ENCODE assay signal across 1 cellular context in the genomic region with DNA sequence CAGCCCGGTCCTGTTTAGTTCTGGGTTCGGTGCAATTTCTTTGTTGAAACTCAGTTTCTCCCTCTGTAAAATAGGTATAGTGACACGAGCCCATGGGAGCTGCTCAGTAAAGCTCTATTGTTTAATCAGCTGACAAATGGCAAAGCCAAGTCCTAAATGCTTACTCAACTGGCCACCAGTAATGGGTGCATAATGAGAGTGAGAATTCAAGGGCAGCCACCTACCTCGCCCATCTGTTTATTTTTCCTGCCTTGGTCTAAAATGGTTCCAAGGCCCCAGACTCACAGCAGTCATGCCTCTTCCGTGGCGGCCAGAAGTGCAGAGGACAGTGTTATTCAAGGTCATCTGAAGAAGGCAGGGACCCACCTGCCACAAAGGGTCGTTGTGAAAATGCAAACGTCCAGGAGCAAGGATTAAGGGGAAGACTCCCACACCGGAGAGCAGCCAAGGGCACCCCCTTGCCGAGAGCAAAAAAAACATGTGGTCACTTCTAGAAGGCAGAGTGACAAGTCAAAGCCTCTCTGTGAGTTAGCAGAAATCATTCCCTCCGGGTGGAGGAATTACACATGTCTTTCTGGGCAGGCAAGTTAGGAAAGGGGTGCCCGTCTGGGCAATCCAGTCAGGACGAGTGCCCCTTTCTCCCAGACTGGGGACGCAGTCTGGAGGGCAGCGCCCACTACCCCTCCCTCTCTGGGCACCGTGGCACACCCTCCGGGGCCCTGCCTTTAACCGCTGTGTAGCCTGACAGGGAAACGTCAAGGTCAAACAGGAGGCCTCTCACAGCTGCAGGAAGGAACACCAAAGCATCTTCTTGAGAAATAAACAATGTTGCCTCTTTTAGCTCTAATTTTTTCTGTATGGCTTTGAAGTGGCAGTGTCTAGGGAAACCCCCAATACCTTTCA.
TF ChIP-seq lines count a peak whose summit lies in the region.

No MANE protein-coding gene starts in this region.

TF ChIP-seq in HepG2, 621 proteins besides CTCF, POLR2A, EP300 and RAD21 (continued from another document):
- TF ChIP-seq, protein P1, sequence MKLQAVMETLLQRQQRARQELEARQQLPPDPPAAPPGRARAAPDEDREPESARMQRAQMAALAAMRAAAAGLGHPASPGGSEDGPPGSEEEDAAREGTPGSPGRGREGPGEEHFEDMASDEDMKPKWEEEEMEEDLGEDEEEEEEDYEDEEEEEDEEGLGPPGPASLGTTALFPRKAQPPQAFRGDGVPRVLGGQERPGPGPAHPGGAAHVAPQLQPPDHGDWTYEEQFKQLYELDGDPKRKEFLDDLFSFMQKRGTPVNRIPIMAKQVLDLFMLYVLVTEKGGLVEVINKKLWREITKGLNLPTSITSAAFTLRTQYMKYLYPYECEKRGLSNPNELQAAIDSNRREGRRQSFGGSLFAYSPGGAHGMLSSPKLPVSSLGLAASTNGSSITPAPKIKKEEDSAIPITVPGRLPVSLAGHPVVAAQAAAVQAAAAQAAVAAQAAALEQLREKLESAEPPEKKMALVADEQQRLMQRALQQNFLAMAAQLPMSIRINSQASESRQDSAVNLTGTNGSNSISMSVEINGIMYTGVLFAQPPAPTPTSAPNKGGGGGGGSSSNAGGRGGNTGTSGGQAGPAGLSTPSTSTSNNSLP (IDR thresholded peaks at IDR 0.05; ENCODE audit: low read depth, low read length), result no peak
- TF ChIP-seq, protein P2, sequence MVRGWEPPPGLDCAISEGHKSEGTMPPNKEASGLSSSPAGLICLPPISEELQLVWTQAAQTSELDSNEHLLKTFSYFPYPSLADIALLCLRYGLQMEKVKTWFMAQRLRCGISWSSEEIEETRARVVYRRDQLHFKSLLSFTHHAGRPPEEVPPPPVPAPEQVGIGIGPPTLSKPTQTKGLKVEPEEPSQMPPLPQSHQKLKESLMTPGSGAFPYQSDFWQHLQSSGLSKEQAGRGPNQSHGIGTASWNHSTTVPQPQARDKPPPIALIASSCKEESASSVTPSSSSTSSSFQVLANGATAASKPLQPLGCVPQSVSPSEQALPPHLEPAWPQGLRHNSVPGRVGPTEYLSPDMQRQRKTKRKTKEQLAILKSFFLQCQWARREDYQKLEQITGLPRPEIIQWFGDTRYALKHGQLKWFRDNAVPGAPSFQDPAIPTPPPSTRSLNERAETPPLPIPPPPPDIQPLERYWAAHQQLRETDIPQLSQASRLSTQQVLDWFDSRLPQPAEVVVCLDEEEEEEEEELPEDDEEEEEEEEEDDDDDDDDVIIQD (CRISPR knock-in tag; IDR thresholded peaks at IDR 0.05; ENCODE audit: low read depth), result no peak
- TF ChIP-seq, protein P3, sequence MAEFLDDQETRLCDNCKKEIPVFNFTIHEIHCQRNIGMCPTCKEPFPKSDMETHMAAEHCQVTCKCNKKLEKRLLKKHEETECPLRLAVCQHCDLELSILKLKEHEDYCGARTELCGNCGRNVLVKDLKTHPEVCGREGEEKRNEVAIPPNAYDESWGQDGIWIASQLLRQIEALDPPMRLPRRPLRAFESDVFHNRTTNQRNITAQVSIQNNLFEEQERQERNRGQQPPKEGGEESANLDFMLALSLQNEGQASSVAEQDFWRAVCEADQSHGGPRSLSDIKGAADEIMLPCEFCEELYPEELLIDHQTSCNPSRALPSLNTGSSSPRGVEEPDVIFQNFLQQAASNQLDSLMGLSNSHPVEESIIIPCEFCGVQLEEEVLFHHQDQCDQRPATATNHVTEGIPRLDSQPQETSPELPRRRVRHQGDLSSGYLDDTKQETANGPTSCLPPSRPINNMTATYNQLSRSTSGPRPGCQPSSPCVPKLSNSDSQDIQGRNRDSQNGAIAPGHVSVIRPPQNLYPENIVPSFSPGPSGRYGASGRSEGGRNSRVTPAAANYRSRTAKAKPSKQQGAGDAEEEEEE (CRISPR knock-in tag; IDR thresholded peaks at IDR 0.05; ENCODE audit: borderline replicate concordance), result no peak
- TF ChIP-seq MXD4 (CRISPR knock-in tag; IDR thresholded peaks at IDR 0.05), result 0 out of 2 replicates have a peak, but pooled peaks have one; percentile 26
- TF ChIP-seq ZNF629 (CRISPR knock-in tag; conservative IDR thresholded peaks at IDR 0.05), result peak; percentile 97
- peak; percentile 14; the same call in 1 of the 2 replicates for TF ChIP-seq MYC (CRISPR knock-in tag; IDR thresholded peaks at IDR 0.05; ENCODE audit: borderline replicate concordance)
- TF ChIP-seq RARA (CRISPR knock-in tag; IDR thresholded peaks at IDR 0.05), result peak; percentile 28
- peak; percentile 60; the same call in 1 of the 2 replicates for TF ChIP-seq ZNF292 (CRISPR knock-in tag; IDR thresholded peaks at IDR 0.05; ENCODE audit: borderline replicate concordance, low read depth)
- TF ChIP-seq, protein P4, sequence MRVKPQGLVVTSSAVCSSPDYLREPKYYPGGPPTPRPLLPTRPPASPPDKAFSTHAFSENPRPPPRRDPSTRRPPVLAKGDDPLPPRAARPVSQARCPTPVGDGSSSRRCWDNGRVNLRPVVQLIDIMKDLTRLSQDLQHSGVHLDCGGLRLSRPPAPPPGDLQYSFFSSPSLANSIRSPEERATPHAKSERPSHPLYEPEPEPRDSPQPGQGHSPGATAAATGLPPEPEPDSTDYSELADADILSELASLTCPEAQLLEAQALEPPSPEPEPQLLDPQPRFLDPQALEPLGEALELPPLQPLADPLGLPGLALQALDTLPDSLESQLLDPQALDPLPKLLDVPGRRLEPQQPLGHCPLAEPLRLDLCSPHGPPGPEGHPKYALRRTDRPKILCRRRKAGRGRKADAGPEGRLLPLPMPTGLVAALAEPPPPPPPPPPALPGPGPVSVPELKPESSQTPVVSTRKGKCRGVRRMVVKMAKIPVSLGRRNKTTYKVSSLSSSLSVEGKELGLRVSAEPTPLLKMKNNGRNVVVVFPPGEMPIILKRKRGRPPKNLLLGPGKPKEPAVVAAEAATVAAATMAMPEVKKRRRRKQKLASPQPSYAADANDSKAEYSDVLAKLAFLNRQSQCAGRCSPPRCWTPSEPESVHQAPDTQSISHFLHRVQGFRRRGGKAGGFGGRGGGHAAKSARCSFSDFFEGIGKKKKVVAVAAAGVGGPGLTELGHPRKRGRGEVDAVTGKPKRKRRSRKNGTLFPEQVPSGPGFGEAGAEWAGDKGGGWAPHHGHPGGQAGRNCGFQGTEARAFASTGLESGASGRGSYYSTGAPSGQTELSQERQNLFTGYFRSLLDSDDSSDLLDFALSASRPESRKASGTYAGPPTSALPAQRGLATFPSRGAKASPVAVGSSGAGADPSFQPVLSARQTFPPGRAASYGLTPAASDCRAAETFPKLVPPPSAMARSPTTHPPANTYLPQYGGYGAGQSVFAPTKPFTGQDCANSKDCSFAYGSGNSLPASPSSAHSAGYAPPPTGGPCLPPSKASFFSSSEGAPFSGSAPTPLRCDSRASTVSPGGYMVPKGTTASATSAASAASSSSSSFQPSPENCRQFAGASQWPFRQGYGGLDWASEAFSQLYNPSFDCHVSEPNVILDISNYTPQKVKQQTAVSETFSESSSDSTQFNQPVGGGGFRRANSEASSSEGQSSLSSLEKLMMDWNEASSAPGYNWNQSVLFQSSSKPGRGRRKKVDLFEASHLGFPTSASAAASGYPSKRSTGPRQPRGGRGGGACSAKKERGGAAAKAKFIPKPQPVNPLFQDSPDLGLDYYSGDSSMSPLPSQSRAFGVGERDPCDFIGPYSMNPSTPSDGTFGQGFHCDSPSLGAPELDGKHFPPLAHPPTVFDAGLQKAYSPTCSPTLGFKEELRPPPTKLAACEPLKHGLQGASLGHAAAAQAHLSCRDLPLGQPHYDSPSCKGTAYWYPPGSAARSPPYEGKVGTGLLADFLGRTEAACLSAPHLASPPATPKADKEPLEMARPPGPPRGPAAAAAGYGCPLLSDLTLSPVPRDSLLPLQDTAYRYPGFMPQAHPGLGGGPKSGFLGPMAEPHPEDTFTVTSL (CRISPR knock-in tag; IDR thresholded peaks at IDR 0.05; ENCODE audit: borderline replicate concordance), result peak; percentile 50; the same call in 1 of the 2 replicates
- 0 out of 2 replicates have a peak, but pooled peaks have one; percentile 20 for TF ChIP-seq ELF3 (CRISPR knock-in tag; IDR thresholded peaks at IDR 0.05)
- no peak for TF ChIP-seq TCF12 (IDR thresholded peaks at IDR 0.05)
- TF ChIP-seq TCF12 (CRISPR knock-in tag; IDR thresholded peaks at IDR 0.05), result 0 out of 2 replicates have a peak, but pooled peaks have one; percentile 57
- 0 out of 2 replicates have a peak, but pooled peaks have one; percentile 16 for TF ChIP-seq TAF1 (CRISPR knock-in tag; IDR thresholded peaks at IDR 0.05)
- TF ChIP-seq, protein P5, sequence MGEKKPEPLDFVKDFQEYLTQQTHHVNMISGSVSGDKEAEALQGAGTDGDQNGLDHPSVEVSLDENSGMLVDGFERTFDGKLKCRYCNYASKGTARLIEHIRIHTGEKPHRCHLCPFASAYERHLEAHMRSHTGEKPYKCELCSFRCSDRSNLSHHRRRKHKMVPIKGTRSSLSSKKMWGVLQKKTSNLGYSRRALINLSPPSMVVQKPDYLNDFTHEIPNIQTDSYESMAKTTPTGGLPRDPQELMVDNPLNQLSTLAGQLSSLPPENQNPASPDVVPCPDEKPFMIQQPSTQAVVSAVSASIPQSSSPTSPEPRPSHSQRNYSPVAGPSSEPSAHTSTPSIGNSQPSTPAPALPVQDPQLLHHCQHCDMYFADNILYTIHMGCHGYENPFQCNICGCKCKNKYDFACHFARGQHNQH (CRISPR knock-in tag; IDR thresholded peaks at IDR 0.05), result 0 out of 2 replicates have a peak, but pooled peaks have one; percentile 35
